Comparison of ENCODE assay signal across 8 cellular contexts in genomic region chr17:63621684-63622570, GRCh38. TPM values are rescaled to one million over a fixed set of nuclear protein-coding genes. Genes with fewer than 3 reads are reported as not detected.
DNase-seq lines count a peak whose midpoint lies in the region; ATAC-seq and TF ChIP-seq lines count a peak whose summit lies in the region.

TSS of gene MAP3K3 (plus strand) at chr17:63622417. CDS start at chr17:63622760, 343 bp downstream.

- H3K9me2 ChIP-seq in PC-3 (replicated peaks; ENCODE audit: low read length): no peaks in the 10 kb centered on the region

- no peak for TF ChIP-seq RAD21 in Ishikawa (IDR thresholded peaks at IDR 0.05; ENCODE audit: low read depth)

- peak; percentile 98 for DNase-seq in DMS153 treated with DMSO at 0.1 percent for 48 hours (lab: John Stamatoyannopoulos, UW; ENCODE audit: unreplicated experiment)
- peak; percentile 100 for DNase-seq in PC-3
- peak; percentile 93 for DNase-seq in activated T-cell treated with anti-CD3 and anti-CD28 coated beads for 48 hours (ENCODE audit: low read depth)
- DNase-seq in epithelial cell of esophagus (ENCODE audit: low read depth): peak; percentile 100
- DNase-seq in stimulated activated CD8-positive, alpha-beta memory T cell treated with anti-CD3 and anti-CD28 coated beads, Interleukin-4, amount 100 ng/mL, for 1 hour (ENCODE audit: low read depth in 2 of 2, low spot score in 1 of 2): peak; percentile 92 to 93

- ATAC-seq in GM21576 (IDR thresholded peaks at IDR 0.05; ENCODE audit: unreplicated experiment) (peak; percentile 89), PC-3 (peak; percentile 86)

- no TSS peak for BruUV-seq in PC-3 (replicated peaks; lab: Mats Ljungman, UMichigan)

- POLR2A ChIA-PET in PC-3 (lab: Charles Lee; ENCODE audit: unreplicated experiment): interaction anchor here (0.6 kb wide), 5 partner anchors 20 to 190 kb away, joined by 3 to 23 read pairs (median 6); no protein-coding TSS in a partner anchor

- peak within 1 kb of the TSS; percentile 80 for H3K9ac ChIP-seq in PC-3 (ENCODE audit: low read length)

- CTCF ChIA-PET in PC-3 (lab: Charles Lee): interaction anchor here (0.5 to 1.5 kb wide), 7 partner anchors 10 to 798 kb away, joined by 3 to 16 read pairs (median 4); partner anchors contain the start of gene CYB561

- peak within 1 kb of the TSS; percentile 94 for H3K4me2 ChIP-seq in PC-3 (ENCODE audit: low read length)

- no peak for TF ChIP-seq EP300 in Ishikawa (IDR thresholded peaks at IDR 0.05; ENCODE audit: borderline replicate concordance)

- no peaks in the 10 kb centered on the region for H3K9me3 ChIP-seq in PC-3 (ENCODE audit: low read length)
- no peaks in the 10 kb centered on the region for H3K9me3 ChIP-seq in mononuclear cell (ENCODE audit: low read depth, low read length)

- H3K27me3 ChIP-seq in PC-3 (ENCODE audit: low read length): no peaks in the 10 kb centered on the region
- no peaks in the 10 kb centered on the region for H3K27me3 ChIP-seq in mononuclear cell (ENCODE audit: insufficient read depth, low read length)

- peak within 1 kb of the TSS; percentile 11; the same call in 1 of the 2 replicates for H3K27ac ChIP-seq in PC-3 (ENCODE audit: low read length)

- H3K4me3 ChIP-seq in PC-3 (ENCODE audit: low read length) (peak within 1 kb of the TSS; percentile 82), epithelial cell of esophagus (ENCODE audit: low read length) (peak within 1 kb of the TSS; percentile 69), mononuclear cell (ENCODE audit: low read length) (peak within 1 kb of the TSS; percentile 64)

- peaks cover 40% of the 10 kb centered on the region for H3K79me2 ChIP-seq in PC-3 (ENCODE audit: low read length)

- H2AFZ ChIP-seq in PC-3 (ENCODE audit: low read length): peak within 1 kb of the TSS; percentile 93

- H3K4me1 ChIP-seq in PC-3 (ENCODE audit: insufficient read depth, low read length) (peaks cover 27% of the 10 kb centered on the region), mononuclear cell (ENCODE audit: insufficient read depth, low read length) (peaks cover 34% of the 10 kb centered on the region)

- intact Hi-C loops in PC-3 (cut with micrococcal nuclease): loop anchor here (5.0 kb wide), 2 partner anchors 75 to 120 kb away; partner anchors contain the start of gene STRADA

- no peaks in the 10 kb centered on the region for H3K36me3 ChIP-seq in PC-3 (ENCODE audit: low read depth, low read length)

- H4K20me1 ChIP-seq in PC-3 (ENCODE audit: low read length): 0 out of 2 replicates have a peak, but pooled peaks cover 4% of the 10 kb centered on the region

- no peak; the same call in 1 of the 2 replicates for TF ChIP-seq CTCF in PC-3 (conservative IDR thresholded peaks at IDR 0.05; ENCODE audit: low read depth, low read length)
- peak; percentile 20 for TF ChIP-seq CTCF in epithelial cell of esophagus (IDR thresholded peaks at IDR 0.05; ENCODE audit: insufficient read depth, low read depth, low read length, missing control alignments)

- H3F3A ChIP-seq in PC-3 (ENCODE audit: low read length, unreplicated experiment): no peaks in the 10 kb centered on the region

TF ChIP-seq in Ishikawa, 13 proteins besides CTCF, POLR2A, EP300 and RAD21:
- TF ChIP-seq REST (IDR thresholded peaks at IDR 0.05; ENCODE audit: low read depth) (no peak), FOXM1 (IDR thresholded peaks at IDR 0.05; ENCODE audit: borderline replicate concordance, low read depth) (no peak), TEAD4 (IDR thresholded peaks at IDR 0.05) (peak; percentile 32; the same call in 1 of the 2 replicates), USF1 (IDR thresholded peaks at IDR 0.05) (no peak), TAF1 (IDR thresholded peaks at IDR 0.05; ENCODE audit: low read depth) (peak; percentile 80), NFIC (IDR thresholded peaks at IDR 0.05) (peak; percentile 66), MAX (IDR thresholded peaks at IDR 0.05) (peak; percentile 59), TCF12 (IDR thresholded peaks at IDR 0.05; ENCODE audit: low read depth) (peak; percentile 67; the same call in 1 of the 2 replicates), YY1 (IDR thresholded peaks at IDR 0.05; ENCODE audit: low read depth) (0 out of 2 replicates have a peak, but pooled peaks have one; percentile 22), CREB1 (IDR thresholded peaks at IDR 0.05; ENCODE audit: low read depth) (peak; percentile 24; the same call in 1 of the 2 replicates), ZBTB7A (IDR thresholded peaks at IDR 0.05; ENCODE audit: low read depth) (peak; percentile 54; the same call in 1 of the 2 replicates)

RNA-seq across cellular contexts. Expression of gene MAP3K3, which starts in this region (rescaled TPM):
- total RNA-seq in PC-3 (2014; rRNA removed) (27.1 and 36.1 TPM in 2 replicates), mononuclear cell (120 TPM)

Comparison
In these comparisons a context has a peak if more than half of its experiments do, and no peak if none do; other contexts are left out.
1. Peak in every context shown above with its lines: DNase-seq, ATAC-seq, H3K4me3 ChIP-seq and H3K27ac ChIP-seq.